In the genomic region with DNA sequence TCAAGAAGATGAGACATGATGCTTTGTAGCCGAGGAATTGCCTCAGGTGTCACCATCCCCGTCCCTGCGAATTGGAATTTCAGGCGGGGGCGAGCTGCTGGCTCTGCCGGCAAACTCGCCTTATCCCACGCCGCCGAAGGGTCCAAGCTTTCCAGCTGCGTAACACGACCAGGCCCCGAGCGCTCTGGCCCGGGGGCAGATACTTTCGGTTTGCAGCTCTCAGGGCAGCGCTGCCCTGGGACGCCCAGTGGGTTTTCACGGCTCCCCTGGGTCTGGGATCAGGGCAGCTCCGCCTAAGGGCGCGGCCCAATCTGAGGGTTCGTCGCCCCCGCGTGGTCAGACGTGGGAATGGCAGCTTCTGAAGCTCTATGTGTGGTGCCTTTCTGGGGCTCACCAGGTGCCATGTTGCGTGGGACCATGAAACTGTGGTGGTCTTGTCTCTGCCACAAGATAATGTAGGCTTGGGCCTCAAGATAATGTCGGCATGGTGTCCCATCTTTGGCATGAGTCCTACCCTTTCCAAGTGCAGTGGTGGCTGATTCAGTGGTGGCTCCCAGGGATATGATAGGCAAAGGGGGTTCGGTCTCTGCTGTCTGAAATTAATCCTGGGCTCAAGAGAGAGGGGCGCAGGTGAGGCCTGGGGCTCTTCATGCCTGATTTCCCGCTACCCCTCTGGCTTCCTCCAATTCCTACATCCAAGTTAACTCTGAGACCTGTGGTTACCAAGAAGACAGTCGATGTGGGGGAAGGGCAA, we compare ENCODE assay signal across 8 cellular contexts. TPM values are rescaled to one million over a fixed set of nuclear protein-coding genes. Genes with fewer than 3 reads are reported as not detected.
A peak's percentile ranks its signal among the peaks of the same experiment; 100 is the strongest.
DNase-seq lines count a peak whose midpoint lies in the region; ATAC-seq and TF ChIP-seq lines count a peak whose summit lies in the region.

No MANE protein-coding gene starts in this region.

- H3K9ac ChIP-seq in SK-N-MC (ENCODE audit: insufficient read length): peak overlapping the region; percentile 24

- H3K36me3 Mint-ChIP-seq in activated naive CD4-positive, alpha-beta T cell treated with anti-CD3 and anti-CD28 coated beads, Interleukin-2, amount 50 U/mL, for 72 hours: no peaks in the 10 kb centered on the region
- H3K36me3 Mint-ChIP-seq in osteocyte (ENCODE audit: unreplicated experiment): peaks cover 2% of the 10 kb centered on the region

- H3K4me1 ChIP-seq in testis: no peaks in the 10 kb centered on the region

- H3K36me3 ChIP-seq in SK-N-MC (ENCODE audit: insufficient read depth, low read length) (no peaks in the 10 kb centered on the region), testis (ENCODE audit: low read depth, missing control alignments) (no peaks in the 10 kb centered on the region)

- H3K27me3 Mint-ChIP-seq in osteocyte (ENCODE audit: unreplicated experiment): peaks cover 3% of the 10 kb centered on the region

- ATAC-seq in GM21737 (IDR thresholded peaks at IDR 0.05; ENCODE audit: unreplicated experiment): peak; percentile 84
- peak; percentile 98 for ATAC-seq in activated naive CD4-positive, alpha-beta T cell treated with anti-CD3 and anti-CD28 coated beads, Interleukin-2, amount 50 U/mL, for 72 hours

- peak; percentile 73 for DNase-seq in DMS153 (lab: John Stamatoyannopoulos, UW)
- DNase-seq in M059J (ENCODE audit: low read depth): peak; percentile 90
- DNase-seq in SK-N-MC (ENCODE audit: low read depth, low spot score): no peak
- DNase-seq in activated naive CD4-positive, alpha-beta T cell treated with anti-CD3 and anti-CD28 coated beads, Interleukin-2, amount 50 U/mL, for 72 hours (ENCODE audit: low spot score in 2 of 2): peak; percentile 85 to 89
- peak; percentile 82 to 98 (median 94) for DNase-seq in head of caudate nucleus
- DNase-seq in osteocyte (ENCODE audit: extremely low spot score, unreplicated experiment): peak; percentile 92
- peak; percentile 91 for DNase-seq in testis

- peak overlapping the region in 1 of 2 donors; percentile 84 for H3K27ac Mint-ChIP-seq in activated naive CD4-positive, alpha-beta T cell treated with anti-CD3 and anti-CD28 coated beads, Interleukin-2, amount 50 U/mL, for 72 hours
- no peak overlapping the region for H3K27ac Mint-ChIP-seq in osteocyte (ENCODE audit: unreplicated experiment)

- no peaks in the 10 kb centered on the region for H3K9me3 Mint-ChIP-seq in activated naive CD4-positive, alpha-beta T cell treated with anti-CD3 and anti-CD28 coated beads, Interleukin-2, amount 50 U/mL, for 72 hours
- H3K9me3 Mint-ChIP-seq in osteocyte (ENCODE audit: unreplicated experiment): no peaks in the 10 kb centered on the region

- H3K9me3 ChIP-seq in SK-N-MC (ENCODE audit: low read depth, low read length): no peaks in the 10 kb centered on the region
- H3K9me3 ChIP-seq in testis: no peaks in the 10 kb centered on the region

- peak overlapping the region; percentile 79 for H3K4me3 Mint-ChIP-seq in osteocyte (ENCODE audit: unreplicated experiment)

- H3K4me1 Mint-ChIP-seq in osteocyte (ENCODE audit: unreplicated experiment): peaks cover 11% of the 10 kb centered on the region

- intact Hi-C loops in head of caudate nucleus (cut with DNase I) (loop anchor here (5.0 kb wide), 1 partner anchor 65 kb away; no protein-coding TSS in a partner anchor), testis (cut with DNase I; ENCODE audit: low total_unique reads) (no loop called here)

- no peak for TF ChIP-seq POLR2A in testis (IDR thresholded peaks at IDR 0.05)

- TF ChIP-seq CTCF in osteocyte (IDR thresholded peaks at IDR 0.05) (peak; percentile 99), testis (IDR thresholded peaks at IDR 0.05) (peak; percentile 83 to 93 (median 92))

- no peaks in the 10 kb centered on the region for H3K27me3 ChIP-seq in testis

- peak overlapping the region; percentile 81 for H3K4me3 ChIP-seq in SK-N-MC
- H3K4me3 ChIP-seq in testis: peak overlapping the region; percentile 49 to 62

- H3K27ac ChIP-seq in SK-N-MC: no peak overlapping the region
- peak overlapping the region in 1 of 2 donors; percentile 70 for H3K27ac ChIP-seq in testis

- 7 to 12% methylated on average over 18 to 32 of the region's 33 CpGs for WGBS in testis, 2 donors

RNA-seq across cellular contexts. Expression of gene PIGT, which starts 21.0 kb away (rescaled TPM):
- 250 and 270 TPM in 2 replicates for total RNA-seq in M059J (2014; rRNA removed; shearing (Covaris generic))
- 10 to 100 TPM; 45.0 to 59.1 TPM for total RNA-seq in activated naive CD4-positive, alpha-beta T cell treated with anti-CD3 and anti-CD28 coated beads, Interleukin-2, amount 50 U/mL, for 72 hours
- 137 and 140 TPM in 2 replicates for total RNA-seq in osteocyte
- 100 to 1,000 TPM; 115 to 140 TPM for total RNA-seq in testis
- 137 TPM for polyA plus RNA-seq in testis (ENCODE audit: insufficient read depth, low read depth, low replicate concordance)

RNA-seq across cellular contexts. Expression of gene DBNDD2, which starts 28.8 kb away (rescaled TPM):
- total RNA-seq in M059J (2014; rRNA removed; shearing (Covaris generic)): 15.4 and 17.6 TPM in 2 replicates
- total RNA-seq in activated naive CD4-positive, alpha-beta T cell treated with anti-CD3 and anti-CD28 coated beads, Interleukin-2, amount 50 U/mL, for 72 hours: 10 to 100 TPM; 22.7 to 50.9 TPM
- 37.4 and 37.7 TPM in 2 replicates for total RNA-seq in osteocyte
- total RNA-seq in testis: 10 to 100 TPM in 1 of 2 donors, 1 to 10 TPM in 1; 7.9 to 10.0 TPM
- polyA plus RNA-seq in testis (ENCODE audit: insufficient read depth, low read depth, low replicate concordance): 39.3 TPM

RNA-seq across cellular contexts. Expression of gene WFDC2, which starts 32.6 kb away (rescaled TPM):
- total RNA-seq in M059J (2014; rRNA removed; shearing (Covaris generic)): not detected in 2 replicates
- 1 to 10 TPM; 1.2 to 2.5 TPM for total RNA-seq in activated naive CD4-positive, alpha-beta T cell treated with anti-CD3 and anti-CD28 coated beads, Interleukin-2, amount 50 U/mL, for 72 hours
- total RNA-seq in osteocyte (not detected in 2 replicates), testis (10 to 100 TPM in 1 of 2 donors, 1 to 10 TPM in 1; 6.1 to 32.0 TPM)
- 37.6 TPM for polyA plus RNA-seq in testis (ENCODE audit: insufficient read depth, low read depth, low replicate concordance)

RNA-seq across cellular contexts. Expression of gene TP53TG5, which starts 58.8 kb away (rescaled TPM):
- not detected in 2 replicates for total RNA-seq in M059J (2014; rRNA removed; shearing (Covaris generic))
- total RNA-seq in activated naive CD4-positive, alpha-beta T cell treated with anti-CD3 and anti-CD28 coated beads, Interleukin-2, amount 50 U/mL, for 72 hours: under 1 TPM; 0.16 to 0.45 TPM
- not detected in 2 replicates for total RNA-seq in osteocyte
- total RNA-seq in testis: 10 to 100 TPM in 1 of 2 donors, 1 to 10 TPM in 1; 6.4 to 12.3 TPM
- 28.2 TPM for polyA plus RNA-seq in testis (ENCODE audit: insufficient read depth, low read depth, low replicate concordance)
